In genomic region chr2:9538000-9538507, GRCh38 we compare ENCODE assay signal across 8 cellular contexts. TPM values are rescaled to one million over a fixed set of nuclear protein-coding genes. Genes with fewer than 3 reads are reported as not detected.
A peak's percentile ranks its signal among the peaks of the same experiment; 100 is the strongest.
DNase-seq lines count a peak whose midpoint lies in the region; ATAC-seq and TF ChIP-seq lines count a peak whose summit lies in the region.

No MANE protein-coding gene starts in this region.

- TF ChIP-seq RAD21 in SK-N-SH (IDR thresholded peaks at IDR 0.05; ENCODE audit: low read length), result no peak

- H3K27me3 ChIP-seq in SK-N-SH (ENCODE audit: insufficient read depth), result no peaks in the 10 kb centered on the region

- no peaks in the 10 kb centered on the region for H3K9me3 ChIP-seq in SK-N-SH

- H3K4me3 ChIP-seq in GM12865 (ENCODE audit: low read depth, low read length) (no peak overlapping the region), SK-N-SH (ENCODE audit: low read depth in 2 of 2, low read length in 1 of 2) (no peak overlapping the region), foreskin fibroblast (ENCODE audit: low read depth in 1 of 2, low read length in 2 of 2) (no peak overlapping the region), skeletal muscle cell (ENCODE audit: low read depth, low read length) (no peak overlapping the region)

- CTCF ChIA-PET in SK-N-SH (lab: Yijun Ruan, JAX), result interaction anchor here (0.7 to 1.2 kb wide), 2 partner anchors 32 to 772 kb away, joined by 3 read pairs; no protein-coding TSS in a partner anchor

- no peak overlapping the region for H3K4me2 ChIP-seq in SK-N-SH

- H3K4me1 ChIP-seq in SK-N-SH (ENCODE audit: control insufficient read depth in 1 of 2, insufficient read depth in 2 of 2, low read depth in 1 of 2, low read length in 1 of 2), result peaks cover 0 to 12% of the 10 kb centered on the region in 2 experiments; a peak in 2 of 4 replicates

- H3K79me2 ChIP-seq in SK-N-SH (ENCODE audit: insufficient read depth), result peaks cover 82% of the 10 kb centered on the region

- peaks cover 26 to 51% of the 10 kb centered on the region in 2 experiments for H3K36me3 ChIP-seq in SK-N-SH (replicated peaks in 1 of 2; ENCODE audit: control insufficient read depth in 1 of 2, insufficient read depth in 2 of 2, low read length in 1 of 2)

- H2AFZ ChIP-seq in SK-N-SH (ENCODE audit: low read depth), result no peak overlapping the region

- H3K9ac ChIP-seq in SK-N-SH, result peak overlapping the region; percentile 26; the same call in 1 of the 2 replicates

- peaks cover 9% of the 10 kb centered on the region for H3F3A ChIP-seq in SK-N-SH (replicated peaks; ENCODE audit: insufficient read depth)

- ATAC-seq in HG02759 (IDR thresholded peaks at IDR 0.05; ENCODE audit: unreplicated experiment), result no peak

- peaks cover 4% of the 10 kb centered on the region; the same call in 1 of the 2 replicates for H4K20me1 ChIP-seq in SK-N-SH (ENCODE audit: insufficient read depth)

- 29% methylated on average over 2 of the region's 2 CpGs for WGBS in SK-N-SH (ENCODE audit: low lambda C conversion rate)

- TF ChIP-seq EP300 in SK-N-SH (IDR thresholded peaks at IDR 0.05; ENCODE audit: borderline replicate concordance in 1 of 2, low read depth in 1 of 2, low read length in 1 of 2), result no peak

- POLR2A ChIA-PET in SK-N-SH (lab: Yijun Ruan, JAX), result no interaction called here

- no peaks in the 10 kb centered on the region for H3K9me2 ChIP-seq in SK-N-SH

- TF ChIP-seq CTCF in GM12865 (IDR thresholded peaks at IDR 0.05; ENCODE audit: insufficient read depth, low read depth, low read length, missing control alignments), result no peak
- no peak for TF ChIP-seq CTCF in SK-N-SH (IDR thresholded peaks at IDR 0.05)
- TF ChIP-seq CTCF in foreskin fibroblast (IDR thresholded peaks at IDR 0.05; ENCODE audit: low read depth, low read length), result no peak

- H3K27ac ChIP-seq in SK-N-SH (ENCODE audit: low read depth in 2 of 2, low read length in 1 of 2), result peak overlapping the region; percentile 14 to 85; a peak in 3 of 4 replicates

- DNase-seq in GM12865 (ENCODE audit: low read depth) (peak; percentile 15), SK-N-SH (no peak), foreskin fibroblast (peak; percentile 32 to 47), skeletal muscle cell (ENCODE audit: low read depth) (peak; percentile 81), DMS53 treated with DMSO at 0.1 percent for 48 hours (lab: John Stamatoyannopoulos, UW; ENCODE audit: unreplicated experiment) (no peak), NCI-H2107 treated with DMSO at 0.1 percent for 48 hours (lab: John Stamatoyannopoulos, UW; ENCODE audit: unreplicated experiment) (no peak), NCI-H1417 treated with DMSO at 0.1 percent for 48 hours (lab: John Stamatoyannopoulos, UW) (no peak)

TF ChIP-seq in SK-N-SH, 30 proteins besides CTCF, POLR2A, EP300 and RAD21:
- TF ChIP-seq RCOR1 (IDR thresholded peaks at IDR 0.05; ENCODE audit: low read length) (no peak), PBX3 (IDR thresholded peaks at IDR 0.05) (peak; percentile 15; the same call in 1 of the 2 replicates), YY1 (IDR thresholded peaks at IDR 0.05; ENCODE audit: low read depth) (no peak), IRF3 (IDR thresholded peaks at IDR 0.05; ENCODE audit: low read depth, low read length) (no peak), NRF1 (IDR thresholded peaks at IDR 0.05; ENCODE audit: low read depth, low read length) (no peak), EZH2phosphoT487 (IDR thresholded peaks at IDR 0.05; ENCODE audit: borderline replicate concordance, low read depth) (no peak)

RNA-seq across cellular contexts. Expression of gene ADAM17, which starts 17.6 kb away (rescaled TPM):
- polyA plus RNA-seq in SK-N-SH (2012; rRNA removed), result 12.8 and 17.1 TPM in 2 replicates
- polyA plus RNA-seq in SK-N-SH (2012; cell fraction: cytosol; rRNA removed), result 17.5 and 19.7 TPM in 2 replicates
- 23.0 and 30.3 TPM in 2 replicates for polyA plus RNA-seq in SK-N-SH (2012; cell fraction: nucleus; rRNA removed)

Comparison
In these comparisons a context has a peak if more than half of its experiments do, and no peak if none do; other contexts are left out.
1. DNase-seq: peak in GM12865 (single experiment), foreskin fibroblast (2 of 2) and skeletal muscle cell (single experiment); none in SK-N-SH (single experiment), DMS53 treated with DMSO at 0.1 percent for 48 hours (single experiment), NCI-H2107 treated with DMSO at 0.1 percent for 48 hours (single experiment) and NCI-H1417 treated with DMSO at 0.1 percent for 48 hours (single experiment).